In the genomic region with DNA sequence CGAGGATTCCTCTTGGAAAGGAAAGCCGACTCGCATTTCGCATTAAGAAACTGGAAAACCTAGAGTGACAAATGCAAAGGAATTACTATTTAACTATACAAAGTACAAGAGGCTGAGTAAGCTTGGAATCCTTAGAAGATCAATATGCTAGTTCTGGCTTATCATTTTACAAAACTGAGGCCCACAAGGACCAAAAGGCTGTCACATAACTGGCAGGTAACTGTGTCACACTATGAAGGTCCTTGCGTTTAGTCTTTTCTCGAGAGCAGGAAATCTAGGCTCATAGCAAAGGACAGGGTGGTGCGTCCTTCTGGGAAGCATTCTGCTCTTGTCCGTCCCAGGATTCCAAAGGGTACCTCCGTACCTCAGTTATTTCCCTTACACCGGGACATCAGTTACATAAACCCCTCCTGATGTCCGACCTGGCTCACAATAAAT, we compare ENCODE assay signal across 8 cellular contexts. TPM values are rescaled to one million over a fixed set of nuclear protein-coding genes. Genes with fewer than 3 reads are reported as not detected.
A peak's percentile ranks its signal among the peaks of the same experiment; 100 is the strongest.
DNase-seq lines count a peak whose midpoint lies in the region; ATAC-seq lines count a peak whose summit lies in the region.

No MANE protein-coding gene starts in this region.

- peak; percentile 9 for ATAC-seq in HG02885 (IDR thresholded peaks at IDR 0.05; ENCODE audit: poor library complexity, unreplicated experiment)

- peak overlapping the region; percentile 99 for H3K27ac Mint-ChIP-seq in activated naive CD8-positive, alpha-beta T cell treated with anti-CD3 and anti-CD28 coated beads for 36 hours

- peak overlapping the region; percentile 96 for H3K27ac ChIP-seq in stomach smooth muscle (ENCODE audit: low read length)

- H3K4me3 ChIP-seq in iPS-18c (ENCODE audit: insufficient read depth, low read depth, low read length): peak overlapping the region; percentile 85
- peak overlapping the region; percentile 93 to 98 for H3K4me3 ChIP-seq in stomach smooth muscle (ENCODE audit: low read length in 2 of 2)

- peak overlapping the region; percentile 95 for H3K4me3 Mint-ChIP-seq in activated naive CD8-positive, alpha-beta T cell treated with anti-CD3 and anti-CD28 coated beads for 36 hours

- peaks cover 45% of the 10 kb centered on the region for H3K36me3 Mint-ChIP-seq in activated naive CD8-positive, alpha-beta T cell treated with anti-CD3 and anti-CD28 coated beads for 36 hours

- H3K36me3 ChIP-seq in stomach smooth muscle (ENCODE audit: control insufficient read depth in 2 of 2, insufficient read depth in 2 of 2, low read length in 2 of 2): peaks cover 19 to 25% of the 10 kb centered on the region in 2 donors

- H3K4me1 ChIP-seq in stomach smooth muscle (ENCODE audit: control insufficient read depth, insufficient read depth, low read length): peaks cover 23% of the 10 kb centered on the region

- intact Hi-C loops in head of caudate nucleus (cut with DNase I): loop anchor here (5.0 kb wide), 1 partner anchor 114 kb away; the partner anchor contains the start of gene PCNP

- H3K27me3 Mint-ChIP-seq in activated naive CD8-positive, alpha-beta T cell treated with anti-CD3 and anti-CD28 coated beads for 36 hours: no peaks in the 10 kb centered on the region

- DNase-seq in ELR (ENCODE audit: low read depth) (peak; percentile 42), NCI-H1092 treated with DMSO at 0.1 percent for 48 hours (lab: John Stamatoyannopoulos, UW) (no peak), NCI-H1417 (lab: John Stamatoyannopoulos, UW) (no peak), head of caudate nucleus (no peak)
- DNase-seq in activated naive CD8-positive, alpha-beta T cell treated with anti-CD3 and anti-CD28 coated beads for 36 hours: no peak

- no peaks in the 10 kb centered on the region for H3K9me3 ChIP-seq in iPS-18c (ENCODE audit: control insufficient read depth, insufficient read depth, low read length)
- no peaks in the 10 kb centered on the region for H3K9me3 ChIP-seq in stomach smooth muscle (ENCODE audit: control insufficient read depth in 2 of 2, low read length in 2 of 2)

- peaks cover 31% of the 10 kb centered on the region for H3K4me1 Mint-ChIP-seq in activated naive CD8-positive, alpha-beta T cell treated with anti-CD3 and anti-CD28 coated beads for 36 hours

- peak overlapping the region; percentile 96 to 100 for H3K9ac ChIP-seq in stomach smooth muscle (ENCODE audit: low read length in 2 of 2)

- no peaks in the 10 kb centered on the region for H3K27me3 ChIP-seq in stomach smooth muscle (ENCODE audit: control insufficient read depth in 1 of 2, insufficient read depth in 2 of 2, low read length in 2 of 2)

- no peaks in the 10 kb centered on the region for H3K9me3 Mint-ChIP-seq in activated naive CD8-positive, alpha-beta T cell treated with anti-CD3 and anti-CD28 coated beads for 36 hours

RNA-seq across cellular contexts. Expression of gene RPL24, which starts 0.6 kb away (rescaled TPM):
- 1,000 to 10,000 TPM; 1,777 TPM for total RNA-seq in activated naive CD8-positive, alpha-beta T cell treated with anti-CD3 and anti-CD28 coated beads for 36 hours

RNA-seq across cellular contexts. Expression of gene ZBTB11, which starts 9.0 kb away (rescaled TPM):
- total RNA-seq in activated naive CD8-positive, alpha-beta T cell treated with anti-CD3 and anti-CD28 coated beads for 36 hours: 10 to 100 TPM; 23.8 to 24.3 TPM

RNA-seq across cellular contexts. Expression of gene CEP97, which starts 38.5 kb away (rescaled TPM):
- total RNA-seq in activated naive CD8-positive, alpha-beta T cell treated with anti-CD3 and anti-CD28 coated beads for 36 hours: 10 to 100 TPM; 16.1 to 17.1 TPM
